In genomic region chr4:687975-688694, GRCh38 we compare ENCODE assay signal across 9 cellular contexts. TPM values are rescaled to one million over a fixed set of nuclear protein-coding genes. Genes with fewer than 3 reads are reported as not detected.
DNase-seq lines count a peak whose midpoint lies in the region; ATAC-seq, FAIRE-seq and TF ChIP-seq lines count a peak whose summit lies in the region.
"Had no signal": no experiment of that assay in that cellular context is flagged by ENCODE, and none has a peak within 500 bp of the region (broad histone marks: within the 10 kb centered on the region; RNA-seq: fewer than 3 reads in every experiment).

No MANE protein-coding gene starts in this region.

- no peaks in the 10 kb centered on the region for H3F3A ChIP-seq in PC-3 (ENCODE audit: low read length, unreplicated experiment)

- intact Hi-C loops in A673 (cut with micrococcal nuclease; ENCODE audit: unreplicated experiment) (no loop called here), PC-3 (cut with micrococcal nuclease) (no loop called here)

- no peak for TF ChIP-seq POLR2A in GM12891 (IDR thresholded peaks at IDR 0.05; ENCODE audit: low read depth, low read length)

- DNase-seq in A673 (ENCODE audit: low spot score) (no peak), PC-3 (peak; percentile 12), fibroblast of pulmonary artery (ENCODE audit: low read depth) (no peak), GM12891 (ENCODE audit: insufficient read length, low spot score) (no peak), NCI-H2227 (lab: John Stamatoyannopoulos, UW; ENCODE audit: unreplicated experiment) (no peak)

- H3K9me3 ChIP-seq in A673 (ENCODE audit: low read depth, low read length, poor library complexity, severe bottlenecking), result no peaks in the 10 kb centered on the region
- no peaks in the 10 kb centered on the region for H3K9me3 ChIP-seq in PC-3 (ENCODE audit: low read length)
- no peaks in the 10 kb centered on the region for H3K9me3 ChIP-seq in muscle layer of duodenum (ENCODE audit: control insufficient read depth in 1 of 2, low read length in 2 of 2)

- H3K4me1 ChIP-seq in A673 (ENCODE audit: insufficient read depth, low read length, poor library complexity, severe bottlenecking), result peaks cover 4% of the 10 kb centered on the region
- H3K4me1 ChIP-seq in PC-3 (ENCODE audit: insufficient read depth, low read length), result peaks cover 16% of the 10 kb centered on the region
- peaks cover 8 to 33% of the 10 kb centered on the region in 2 donors for H3K4me1 ChIP-seq in muscle layer of duodenum (ENCODE audit: control insufficient read depth in 1 of 2, insufficient read depth in 2 of 2, low read length in 2 of 2)

- H3K4me2 ChIP-seq in PC-3 (ENCODE audit: low read length), result peak overlapping the region; percentile 45; the same call in 1 of the 2 replicates

- H2AFZ ChIP-seq in PC-3 (ENCODE audit: low read length), result no peak overlapping the region

- CTCF ChIA-PET in A673 (lab: Charles Lee) (no interaction called here), PC-3 (lab: Charles Lee) (no interaction called here)

- H3K27me3 ChIP-seq in A673 (replicated peaks; ENCODE audit: insufficient read depth, low read depth, low read length, poor library complexity), result no peaks in the 10 kb centered on the region
- no peaks in the 10 kb centered on the region for H3K27me3 ChIP-seq in PC-3 (ENCODE audit: low read length)
- no peaks in the 10 kb centered on the region for H3K27me3 ChIP-seq in muscle layer of duodenum (ENCODE audit: low read depth, low read length)

- no peak for FAIRE-seq in GM12891 (lab: Jason Lieb, UNC)
- FAIRE-seq: keratinocyte had no signal

- H3K36me3 ChIP-seq in A673 (ENCODE audit: insufficient read depth, low read length, poor library complexity, severe bottlenecking), result no peaks in the 10 kb centered on the region
- H3K36me3 ChIP-seq in PC-3 (ENCODE audit: low read depth, low read length), result no peaks in the 10 kb centered on the region
- no peaks in the 10 kb centered on the region for H3K36me3 ChIP-seq in muscle layer of duodenum (ENCODE audit: control insufficient read depth in 1 of 2, insufficient read depth in 2 of 2, low read length in 2 of 2)

- H3K9me2 ChIP-seq in PC-3 (replicated peaks; ENCODE audit: low read length), result no peaks in the 10 kb centered on the region

- TF ChIP-seq CTCF in A673 (conservative IDR thresholded peaks at IDR 0.05; ENCODE audit: low read depth, low read length) (no peak), PC-3 (conservative IDR thresholded peaks at IDR 0.05; ENCODE audit: low read depth, low read length) (no peak), fibroblast of pulmonary artery (IDR thresholded peaks at IDR 0.05; ENCODE audit: low read length, missing control alignments) (no peak)

- peak overlapping the region; percentile 35 for H3K4me3 ChIP-seq in A673 (ENCODE audit: low read depth, low read length, poor library complexity, severe bottlenecking)
- no peak overlapping the region for H3K4me3 ChIP-seq in PC-3 (ENCODE audit: low read length)
- peak overlapping the region; percentile 32 for H3K4me3 ChIP-seq in fibroblast of pulmonary artery (replicated peaks; ENCODE audit: low read depth, low read length)
- H3K4me3 ChIP-seq in muscle layer of duodenum (ENCODE audit: low read depth in 1 of 2, low read length in 2 of 2), result peak overlapping the region; percentile 30 to 53

- POLR2A ChIA-PET in A673 (lab: Charles Lee; ENCODE audit: low non-redundant PET), result no interaction called here
- POLR2A ChIA-PET in PC-3 (lab: Charles Lee; ENCODE audit: unreplicated experiment), result no interaction called here

- no peak overlapping the region for H3K27ac ChIP-seq in A673 (ENCODE audit: low read depth, low read length, poor library complexity, severe bottlenecking)
- H3K27ac ChIP-seq in PC-3 (ENCODE audit: low read length), result peak overlapping the region; percentile 67; the same call in 1 of the 2 replicates
- peak overlapping the region; percentile 39 for H3K27ac ChIP-seq in muscle layer of duodenum (ENCODE audit: low read length)

- no peaks in the 10 kb centered on the region for H4K20me1 ChIP-seq in PC-3 (ENCODE audit: low read length)

- BruUV-seq in A673 (replicated peaks; lab: Mats Ljungman, UMichigan) (no TSS peak), PC-3 (replicated peaks; lab: Mats Ljungman, UMichigan) (no TSS peak)

- peak; percentile 25; the same call in 1 of the 2 replicates for ATAC-seq in PC-3
- no peak for ATAC-seq in GM18517 (IDR thresholded peaks at IDR 0.05; ENCODE audit: unreplicated experiment)
- no peak for ATAC-seq in GM21529 (IDR thresholded peaks at IDR 0.05; ENCODE audit: unreplicated experiment)

- H3K79me2 ChIP-seq in PC-3 (ENCODE audit: low read length), result no peaks in the 10 kb centered on the region

- H3K9ac ChIP-seq in PC-3 (ENCODE audit: low read length), result no peak overlapping the region; the same call in 1 of the 2 replicates

TF ChIP-seq in GM12891, 5 proteins besides CTCF, POLR2A, EP300 and RAD21:
- TF ChIP-seq POU2F2 (IDR thresholded peaks at IDR 0.05; ENCODE audit: low read depth, low read length) (no peak), TAF1 (IDR thresholded peaks at IDR 0.05; ENCODE audit: low read depth, low read length) (no peak), SPI1 (IDR thresholded peaks at IDR 0.05; ENCODE audit: low read depth, low read length) (no peak), PAX5 (IDR thresholded peaks at IDR 0.05; ENCODE audit: insufficient read depth, low read length, severe bottlenecking) (no peak), POLR2AphosphoS5 (IDR thresholded peaks at IDR 0.05; ENCODE audit: low read depth, low read length) (no peak)

RNA-seq across cellular contexts. Expression of gene SLC49A3, which starts 0.8 kb away (rescaled TPM):
- 0.47 and 1.7 TPM in 2 replicates for total RNA-seq in A673 (2021)
- total RNA-seq in PC-3 (2014; rRNA removed), result not detected in 2 replicates
- 0.42 TPM for polyA plus RNA-seq in GM12891 (2012; ENCODE audit: low read depth, missing spikeins)

RNA-seq across cellular contexts. Expression of gene MYL5, which starts 13.8 kb away (rescaled TPM):
- 11.7 and 13.0 TPM in 2 replicates for total RNA-seq in A673 (2021)
- total RNA-seq in PC-3 (2014; rRNA removed), result 11.3 and 15.2 TPM in 2 replicates
- 23.8 TPM for polyA plus RNA-seq in GM12891 (2012; ENCODE audit: low read depth, missing spikeins)

RNA-seq across cellular contexts. Expression of gene ATP5ME, which starts 14.1 kb away (rescaled TPM):
- total RNA-seq in A673 (2021) (362 and 383 TPM in 2 replicates), PC-3 (2014; rRNA removed) (384 and 579 TPM in 2 replicates)
- polyA plus RNA-seq in GM12891 (2012; ENCODE audit: low read depth, missing spikeins), result 1,492 TPM

RNA-seq across cellular contexts. Expression of gene PCGF3, which starts 17.5 kb away (rescaled TPM):
- 83.5 and 83.9 TPM in 2 replicates for total RNA-seq in A673 (2021)
- total RNA-seq in PC-3 (2014; rRNA removed), result 31.5 and 49.5 TPM in 2 replicates
- polyA plus RNA-seq in GM12891 (2012; ENCODE audit: low read depth, missing spikeins), result 20.6 TPM
